ENCODE assay signal across 26 cellular contexts in the genomic region with DNA sequence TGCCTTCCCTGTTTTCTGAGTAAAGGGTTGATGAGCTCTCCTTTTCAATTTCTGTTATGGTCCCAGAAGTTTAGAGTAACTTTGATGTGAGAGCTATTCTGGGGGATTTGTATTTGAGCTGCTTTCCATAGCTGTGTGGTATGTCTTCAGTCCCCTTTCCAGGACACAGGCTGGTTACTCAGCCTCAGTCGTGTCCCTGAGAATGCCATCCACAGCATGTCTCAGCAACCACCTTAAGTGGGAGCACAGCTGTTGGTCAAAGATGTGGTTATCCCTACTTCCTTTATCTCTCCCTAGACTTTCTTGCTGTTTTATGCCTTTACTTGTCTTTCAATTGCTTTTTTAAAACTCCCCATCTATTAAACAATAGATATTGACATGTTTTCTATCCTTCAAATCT. TPM values are rescaled to one million over a fixed set of nuclear protein-coding genes. Genes with fewer than 3 reads are reported as not detected.
"Had no signal": no experiment of that assay in that cellular context is flagged by ENCODE, and none has a peak within 500 bp of the region (broad histone marks: within the 10 kb centered on the region; RNA-seq: fewer than 3 reads in every experiment).

No MANE protein-coding gene starts in this region.

- H3K4me2 ChIP-seq: KMS-11 had no signal

- H3K27ac ChIP-seq: KMS-11, WERI-Rb-1 had no signal

- H3K36me3 Mint-ChIP-seq: activated naive CD4-positive, alpha-beta T cell treated with anti-CD3 and anti-CD28 coated beads, Interleukin-2, amount 10 ng/mL, durations not matched to agents 7 days and 5 days; activated naive CD8-positive, alpha-beta T cell treated with anti-CD3 and anti-CD28 coated beads for 36 hours had no signal

- ATAC-seq: activated CD4-positive, alpha-beta T cell treated with anti-CD3 and anti-CD28 coated beads for 36 hours; activated CD8-positive, alpha-beta T cell treated with anti-CD3 and anti-CD28 coated beads for 36 hours; activated T-cell treated with anti-CD3 and anti-CD28 coated beads, Interleukin-2, amount 50 U/mL, for 72 hours; PC-3; T-cell had no signal

- H3K27ac Mint-ChIP-seq: activated CD4-positive, alpha-beta T cell treated with anti-CD3 and anti-CD28 coated beads for 36 hours; activated CD8-positive, alpha-beta T cell treated with anti-CD3 and anti-CD28 coated beads for 36 hours; activated naive CD4-positive, alpha-beta T cell treated with anti-CD3 and anti-CD28 coated beads, Interleukin-2, amount 10 ng/mL, durations not matched to agents 7 days and 5 days; activated naive CD8-positive, alpha-beta T cell treated with anti-CD3 and anti-CD28 coated beads for 36 hours; activated T-cell treated with anti-CD3 and anti-CD28 coated beads, Interleukin-2, amount 50 U/mL, for 72 hours; activated T-helper 2 cell treated with anti-CD3 and anti-CD28 coated beads, Interferon-gamma antibody, Interleukin-2, Interleukin-4, amounts not matched to agents 10 μg/mL and 5 μg/mL and 100 μg/mL, durations not matched to agents 14 hours and 24 hours and 36 hours; IgD-negative memory B cell; T-cell had no signal

- H3K4me1 Mint-ChIP-seq: activated CD4-positive, alpha-beta T cell treated with anti-CD3 and anti-CD28 coated beads for 36 hours; activated naive CD4-positive, alpha-beta T cell treated with anti-CD3 and anti-CD28 coated beads, Interleukin-2, amount 10 ng/mL, durations not matched to agents 7 days and 5 days; activated naive CD8-positive, alpha-beta T cell treated with anti-CD3 and anti-CD28 coated beads for 36 hours; T-cell had no signal

- H3K4me3 Mint-ChIP-seq: activated CD4-positive, alpha-beta T cell treated with anti-CD3 and anti-CD28 coated beads for 36 hours; activated CD8-positive, alpha-beta T cell treated with anti-CD3 and anti-CD28 coated beads for 36 hours; activated naive CD4-positive, alpha-beta T cell treated with anti-CD3 and anti-CD28 coated beads, Interleukin-2, amount 10 ng/mL, durations not matched to agents 7 days and 5 days; activated naive CD8-positive, alpha-beta T cell treated with anti-CD3 and anti-CD28 coated beads for 36 hours; activated T-cell treated with anti-CD3 and anti-CD28 coated beads, Interleukin-2, amount 50 U/mL, for 72 hours; IgD-negative memory B cell; T-cell had no signal

- H3K9me3 Mint-ChIP-seq: activated CD8-positive, alpha-beta T cell treated with anti-CD3 and anti-CD28 coated beads for 36 hours; activated T-helper 2 cell treated with anti-CD3 and anti-CD28 coated beads, Interferon-gamma antibody, Interleukin-2, Interleukin-4, amounts not matched to agents 10 μg/mL and 5 μg/mL and 100 μg/mL, durations not matched to agents 14 hours and 24 hours and 36 hours had no signal

- H3K9ac ChIP-seq: KMS-11 had no signal

- H3K27me3 Mint-ChIP-seq: activated CD4-positive, alpha-beta T cell treated with anti-CD3 and anti-CD28 coated beads for 36 hours; activated naive CD4-positive, alpha-beta T cell treated with anti-CD3 and anti-CD28 coated beads, Interleukin-2, amount 10 ng/mL, durations not matched to agents 7 days and 5 days had no signal

- H3K36me3 ChIP-seq: WERI-Rb-1 had no signal

- DNase-seq: activated CD4-positive, alpha-beta T cell treated with anti-CD3 and anti-CD28 coated beads for 36 hours; activated CD8-positive, alpha-beta memory T cell treated with anti-CD3 and anti-CD28 coated beads, Interleukin-2, amount 50 U/mL, for 4 hours; activated CD8-positive, alpha-beta T cell treated with anti-CD3 and anti-CD28 coated beads for 36 hours; activated gamma-delta T cell treated with Interleukin-2 at 50 U/mL for 16 hours; activated naive CD4-positive, alpha-beta T cell treated with anti-CD3 and anti-CD28 coated beads, Interleukin-2, amount 10 ng/mL, durations not matched to agents 7 days and 5 days; activated naive CD8-positive, alpha-beta T cell treated with anti-CD3 and anti-CD28 coated beads for 36 hours; activated T-cell treated with anti-CD3 and anti-CD28 coated beads, Interleukin-2, amount 50 U/mL, for 72 hours; anterior cingulate cortex; caudate nucleus; MM.1S; NCI-H1105; NCI-H1436; NCI-H1694 treated with DMSO at 0.1 percent for 48 hours; NCI-H2029 treated with DMSO at 0.1 percent for 48 hours; NCI-H345; NCI-H510A; PC-3; SHP77 treated with DMSO at 0.1 percent for 48 hours; T-cell; T-helper 2 cell; T1000; WERI-Rb-1 had no signal

- FAIRE-seq: RCC 7860 had no signal

RNA-seq across cellular contexts. Expression of gene RNF175, which starts 37.8 kb away (rescaled TPM):
- total RNA-seq: activated CD8-positive, alpha-beta T cell treated with anti-CD3 and anti-CD28 coated beads for 36 hours; activated naive CD8-positive, alpha-beta T cell treated with anti-CD3 and anti-CD28 coated beads for 36 hours; activated T-helper 2 cell treated with anti-CD3 and anti-CD28 coated beads, Interferon-gamma antibody, Interleukin-2, Interleukin-4, amounts not matched to agents 10 μg/mL and 5 μg/mL and 100 μg/mL, durations not matched to agents 14 hours and 24 hours and 36 hours; PC-3 had no signal
- polyA plus RNA-seq: IgD-negative memory B cell had no signal
